Comparison of ENCODE assay signal across 1 cellular context in the genomic region with DNA sequence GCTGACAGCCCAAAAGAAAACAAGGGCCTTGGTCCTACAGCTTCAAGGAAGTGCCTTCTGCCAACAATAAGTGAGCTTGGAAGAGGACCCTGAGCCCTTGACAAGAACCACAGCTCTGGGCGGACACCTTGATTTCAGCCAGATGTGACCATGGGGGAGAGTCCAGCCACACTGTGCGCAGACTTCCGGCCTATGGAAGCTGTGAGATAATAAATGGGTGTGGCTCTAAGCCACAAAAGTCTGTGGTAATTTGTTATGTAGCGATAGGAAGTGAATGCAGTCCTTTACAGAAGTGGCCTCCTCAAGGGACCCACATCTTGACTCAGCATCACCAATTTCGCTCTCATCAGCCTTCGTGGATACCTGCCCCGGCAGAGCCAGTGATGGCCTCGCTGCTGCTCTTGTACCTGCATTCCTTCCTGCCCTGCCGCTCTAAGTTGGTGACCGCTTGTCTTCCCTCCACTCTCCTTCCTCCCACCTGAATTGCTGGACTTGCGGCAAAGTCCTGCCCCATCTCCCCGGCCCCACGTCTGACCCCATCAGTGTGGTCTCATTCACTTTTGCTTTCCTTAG.
TF ChIP-seq lines count a peak whose summit lies in the region.

No MANE protein-coding gene starts in this region.

TF ChIP-seq in K562, 482 proteins besides CTCF, POLR2A, EP300 and RAD21 (continued from another document and continues in another):
- TF ChIP-seq EWSR1 (IDR thresholded peaks at IDR 0.05; ENCODE audit: borderline replicate concordance, low read depth, partially characterized antibody) (no peak), ZNF507 (tag; conservative IDR thresholded peaks at IDR 0.05) (no peak), THRAP3 (IDR thresholded peaks at IDR 0.05; ENCODE audit: borderline replicate concordance) (no peak), TAF9B (IDR thresholded peaks at IDR 0.05; ENCODE audit: partially characterized antibody) (no peak), ESRRA (IDR thresholded peaks at IDR 0.05; ENCODE audit: borderline replicate concordance, low read depth) (peak; percentile 86; the same call in 1 of the 2 replicates), SAFB2 (IDR thresholded peaks at IDR 0.05; ENCODE audit: borderline replicate concordance, low read depth, low read length, severe bottlenecking) (no peak), TOE1 (IDR thresholded peaks at IDR 0.05; ENCODE audit: borderline replicate concordance) (no peak; the same call in 1 of the 2 replicates), TOE1 (CRISPR knock-in tag; IDR thresholded peaks at IDR 0.05; ENCODE audit: borderline replicate concordance, low read depth) (no peak), ZBTB17 (CRISPR knock-in tag; IDR thresholded peaks at IDR 0.05) (peak; percentile 56; the same call in 1 of the 2 replicates), POLR2B (IDR thresholded peaks at IDR 0.05; ENCODE audit: low read depth, partially characterized antibody) (peak; percentile 26), ZNF830 (CRISPR knock-in tag; IDR thresholded peaks at IDR 0.05) (no peak), KLF13 (tag; IDR thresholded peaks at IDR 0.05; ENCODE audit: borderline replicate concordance, low read depth) (peak; percentile 90; the same call in 1 of the 2 replicates), ASH1L (IDR thresholded peaks at IDR 0.05; ENCODE audit: borderline replicate concordance, low read depth, partially characterized antibody) (no peak), NBN (IDR thresholded peaks at IDR 0.05; ENCODE audit: low read depth) (no peak; the same call in 1 of the 2 replicates), GTF2F1 (IDR thresholded peaks at IDR 0.05; ENCODE audit: low read depth, low read length) (no peak)
- TF ChIP-seq, protein P1, sequence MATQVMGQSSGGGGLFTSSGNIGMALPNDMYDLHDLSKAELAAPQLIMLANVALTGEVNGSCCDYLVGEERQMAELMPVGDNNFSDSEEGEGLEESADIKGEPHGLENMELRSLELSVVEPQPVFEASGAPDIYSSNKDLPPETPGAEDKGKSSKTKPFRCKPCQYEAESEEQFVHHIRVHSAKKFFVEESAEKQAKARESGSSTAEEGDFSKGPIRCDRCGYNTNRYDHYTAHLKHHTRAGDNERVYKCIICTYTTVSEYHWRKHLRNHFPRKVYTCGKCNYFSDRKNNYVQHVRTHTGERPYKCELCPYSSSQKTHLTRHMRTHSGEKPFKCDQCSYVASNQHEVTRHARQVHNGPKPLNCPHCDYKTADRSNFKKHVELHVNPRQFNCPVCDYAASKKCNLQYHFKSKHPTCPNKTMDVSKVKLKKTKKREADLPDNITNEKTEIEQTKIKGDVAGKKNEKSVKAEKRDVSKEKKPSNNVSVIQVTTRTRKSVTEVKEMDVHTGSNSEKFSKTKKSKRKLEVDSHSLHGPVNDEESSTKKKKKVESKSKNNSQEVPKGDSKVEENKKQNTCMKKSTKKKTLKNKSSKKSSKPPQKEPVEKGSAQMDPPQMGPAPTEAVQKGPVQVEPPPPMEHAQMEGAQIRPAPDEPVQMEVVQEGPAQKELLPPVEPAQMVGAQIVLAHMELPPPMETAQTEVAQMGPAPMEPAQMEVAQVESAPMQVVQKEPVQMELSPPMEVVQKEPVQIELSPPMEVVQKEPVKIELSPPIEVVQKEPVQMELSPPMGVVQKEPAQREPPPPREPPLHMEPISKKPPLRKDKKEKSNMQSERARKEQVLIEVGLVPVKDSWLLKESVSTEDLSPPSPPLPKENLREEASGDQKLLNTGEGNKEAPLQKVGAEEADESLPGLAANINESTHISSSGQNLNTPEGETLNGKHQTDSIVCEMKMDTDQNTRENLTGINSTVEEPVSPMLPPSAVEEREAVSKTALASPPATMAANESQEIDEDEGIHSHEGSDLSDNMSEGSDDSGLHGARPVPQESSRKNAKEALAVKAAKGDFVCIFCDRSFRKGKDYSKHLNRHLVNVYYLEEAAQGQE (CRISPR knock-in tag; IDR thresholded peaks at IDR 0.05; ENCODE audit: low read depth), result no peak
- TF ChIP-seq, protein P2, sequence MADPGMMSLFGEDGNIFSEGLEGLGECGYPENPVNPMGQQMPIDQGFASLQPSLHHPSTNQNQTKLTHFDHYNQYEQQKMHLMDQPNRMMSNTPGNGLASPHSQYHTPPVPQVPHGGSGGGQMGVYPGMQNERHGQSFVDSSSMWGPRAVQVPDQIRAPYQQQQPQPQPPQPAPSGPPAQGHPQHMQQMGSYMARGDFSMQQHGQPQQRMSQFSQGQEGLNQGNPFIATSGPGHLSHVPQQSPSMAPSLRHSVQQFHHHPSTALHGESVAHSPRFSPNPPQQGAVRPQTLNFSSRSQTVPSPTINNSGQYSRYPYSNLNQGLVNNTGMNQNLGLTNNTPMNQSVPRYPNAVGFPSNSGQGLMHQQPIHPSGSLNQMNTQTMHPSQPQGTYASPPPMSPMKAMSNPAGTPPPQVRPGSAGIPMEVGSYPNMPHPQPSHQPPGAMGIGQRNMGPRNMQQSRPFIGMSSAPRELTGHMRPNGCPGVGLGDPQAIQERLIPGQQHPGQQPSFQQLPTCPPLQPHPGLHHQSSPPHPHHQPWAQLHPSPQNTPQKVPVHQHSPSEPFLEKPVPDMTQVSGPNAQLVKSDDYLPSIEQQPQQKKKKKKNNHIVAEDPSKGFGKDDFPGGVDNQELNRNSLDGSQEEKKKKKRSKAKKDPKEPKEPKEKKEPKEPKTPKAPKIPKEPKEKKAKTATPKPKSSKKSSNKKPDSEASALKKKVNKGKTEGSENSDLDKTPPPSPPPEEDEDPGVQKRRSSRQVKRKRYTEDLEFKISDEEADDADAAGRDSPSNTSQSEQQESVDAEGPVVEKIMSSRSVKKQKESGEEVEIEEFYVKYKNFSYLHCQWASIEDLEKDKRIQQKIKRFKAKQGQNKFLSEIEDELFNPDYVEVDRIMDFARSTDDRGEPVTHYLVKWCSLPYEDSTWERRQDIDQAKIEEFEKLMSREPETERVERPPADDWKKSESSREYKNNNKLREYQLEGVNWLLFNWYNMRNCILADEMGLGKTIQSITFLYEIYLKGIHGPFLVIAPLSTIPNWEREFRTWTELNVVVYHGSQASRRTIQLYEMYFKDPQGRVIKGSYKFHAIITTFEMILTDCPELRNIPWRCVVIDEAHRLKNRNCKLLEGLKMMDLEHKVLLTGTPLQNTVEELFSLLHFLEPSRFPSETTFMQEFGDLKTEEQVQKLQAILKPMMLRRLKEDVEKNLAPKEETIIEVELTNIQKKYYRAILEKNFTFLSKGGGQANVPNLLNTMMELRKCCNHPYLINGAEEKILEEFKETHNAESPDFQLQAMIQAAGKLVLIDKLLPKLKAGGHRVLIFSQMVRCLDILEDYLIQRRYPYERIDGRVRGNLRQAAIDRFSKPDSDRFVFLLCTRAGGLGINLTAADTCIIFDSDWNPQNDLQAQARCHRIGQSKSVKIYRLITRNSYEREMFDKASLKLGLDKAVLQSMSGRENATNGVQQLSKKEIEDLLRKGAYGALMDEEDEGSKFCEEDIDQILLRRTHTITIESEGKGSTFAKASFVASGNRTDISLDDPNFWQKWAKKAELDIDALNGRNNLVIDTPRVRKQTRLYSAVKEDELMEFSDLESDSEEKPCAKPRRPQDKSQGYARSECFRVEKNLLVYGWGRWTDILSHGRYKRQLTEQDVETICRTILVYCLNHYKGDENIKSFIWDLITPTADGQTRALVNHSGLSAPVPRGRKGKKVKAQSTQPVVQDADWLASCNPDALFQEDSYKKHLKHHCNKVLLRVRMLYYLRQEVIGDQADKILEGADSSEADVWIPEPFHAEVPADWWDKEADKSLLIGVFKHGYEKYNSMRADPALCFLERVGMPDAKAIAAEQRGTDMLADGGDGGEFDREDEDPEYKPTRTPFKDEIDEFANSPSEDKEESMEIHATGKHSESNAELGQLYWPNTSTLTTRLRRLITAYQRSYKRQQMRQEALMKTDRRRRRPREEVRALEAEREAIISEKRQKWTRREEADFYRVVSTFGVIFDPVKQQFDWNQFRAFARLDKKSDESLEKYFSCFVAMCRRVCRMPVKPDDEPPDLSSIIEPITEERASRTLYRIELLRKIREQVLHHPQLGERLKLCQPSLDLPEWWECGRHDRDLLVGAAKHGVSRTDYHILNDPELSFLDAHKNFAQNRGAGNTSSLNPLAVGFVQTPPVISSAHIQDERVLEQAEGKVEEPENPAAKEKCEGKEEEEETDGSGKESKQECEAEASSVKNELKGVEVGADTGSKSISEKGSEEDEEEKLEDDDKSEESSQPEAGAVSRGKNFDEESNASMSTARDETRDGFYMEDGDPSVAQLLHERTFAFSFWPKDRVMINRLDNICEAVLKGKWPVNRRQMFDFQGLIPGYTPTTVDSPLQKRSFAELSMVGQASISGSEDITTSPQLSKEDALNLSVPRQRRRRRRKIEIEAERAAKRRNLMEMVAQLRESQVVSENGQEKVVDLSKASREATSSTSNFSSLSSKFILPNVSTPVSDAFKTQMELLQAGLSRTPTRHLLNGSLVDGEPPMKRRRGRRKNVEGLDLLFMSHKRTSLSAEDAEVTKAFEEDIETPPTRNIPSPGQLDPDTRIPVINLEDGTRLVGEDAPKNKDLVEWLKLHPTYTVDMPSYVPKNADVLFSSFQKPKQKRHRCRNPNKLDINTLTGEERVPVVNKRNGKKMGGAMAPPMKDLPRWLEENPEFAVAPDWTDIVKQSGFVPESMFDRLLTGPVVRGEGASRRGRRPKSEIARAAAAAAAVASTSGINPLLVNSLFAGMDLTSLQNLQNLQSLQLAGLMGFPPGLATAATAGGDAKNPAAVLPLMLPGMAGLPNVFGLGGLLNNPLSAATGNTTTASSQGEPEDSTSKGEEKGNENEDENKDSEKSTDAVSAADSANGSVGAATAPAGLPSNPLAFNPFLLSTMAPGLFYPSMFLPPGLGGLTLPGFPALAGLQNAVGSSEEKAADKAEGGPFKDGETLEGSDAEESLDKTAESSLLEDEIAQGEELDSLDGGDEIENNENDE (IDR thresholded peaks at IDR 0.05; ENCODE audit: low read depth, low read length), result no peak
- TF ChIP-seq, protein P3, sequence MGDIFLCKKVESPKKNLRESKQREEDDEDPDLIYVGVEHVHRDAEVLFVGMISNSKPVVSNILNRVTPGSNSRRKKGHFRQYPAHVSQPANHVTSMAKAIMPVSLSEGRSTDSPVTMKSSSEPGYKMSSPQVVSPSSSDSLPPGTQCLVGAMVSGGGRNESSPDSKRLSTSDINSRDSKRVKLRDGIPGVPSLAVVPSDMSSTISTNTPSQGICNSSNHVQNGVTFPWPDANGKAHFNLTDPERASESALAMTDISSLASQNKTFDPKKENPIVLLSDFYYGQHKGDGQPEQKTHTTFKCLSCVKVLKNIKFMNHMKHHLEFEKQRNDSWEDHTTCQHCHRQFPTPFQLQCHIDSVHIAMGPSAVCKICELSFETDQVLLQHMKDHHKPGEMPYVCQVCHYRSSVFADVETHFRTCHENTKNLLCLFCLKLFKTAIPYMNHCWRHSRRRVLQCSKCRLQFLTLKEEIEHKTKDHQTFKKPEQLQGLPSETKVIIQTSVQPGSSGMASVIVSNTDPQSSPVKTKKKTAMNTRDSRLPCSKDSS (IDR thresholded peaks at IDR 0.05; ENCODE audit: low read depth, partially characterized antibody), result no peak
- TF ChIP-seq, protein P4, sequence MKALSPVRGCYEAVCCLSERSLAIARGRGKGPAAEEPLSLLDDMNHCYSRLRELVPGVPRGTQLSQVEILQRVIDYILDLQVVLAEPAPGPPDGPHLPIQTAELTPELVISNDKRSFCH (CRISPR knock-in tag; IDR thresholded peaks at IDR 0.05), result no peak
- TF ChIP-seq, protein P4 (tag; IDR thresholded peaks at IDR 0.05), result peak; percentile 78; the same call in 1 of the 2 replicates
- TF ChIP-seq, protein P5, sequence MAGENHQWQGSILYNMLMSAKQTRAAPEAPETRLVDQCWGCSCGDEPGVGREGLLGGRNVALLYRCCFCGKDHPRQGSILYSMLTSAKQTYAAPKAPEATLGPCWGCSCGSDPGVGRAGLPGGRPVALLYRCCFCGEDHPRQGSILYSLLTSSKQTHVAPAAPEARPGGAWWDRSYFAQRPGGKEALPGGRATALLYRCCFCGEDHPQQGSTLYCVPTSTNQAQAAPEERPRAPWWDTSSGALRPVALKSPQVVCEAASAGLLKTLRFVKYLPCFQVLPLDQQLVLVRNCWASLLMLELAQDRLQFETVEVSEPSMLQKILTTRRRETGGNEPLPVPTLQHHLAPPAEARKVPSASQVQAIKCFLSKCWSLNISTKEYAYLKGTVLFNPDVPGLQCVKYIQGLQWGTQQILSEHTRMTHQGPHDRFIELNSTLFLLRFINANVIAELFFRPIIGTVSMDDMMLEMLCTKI (IDR thresholded peaks at IDR 0.05; ENCODE audit: partially characterized antibody), result no peak
- TF ChIP-seq, protein P6, sequence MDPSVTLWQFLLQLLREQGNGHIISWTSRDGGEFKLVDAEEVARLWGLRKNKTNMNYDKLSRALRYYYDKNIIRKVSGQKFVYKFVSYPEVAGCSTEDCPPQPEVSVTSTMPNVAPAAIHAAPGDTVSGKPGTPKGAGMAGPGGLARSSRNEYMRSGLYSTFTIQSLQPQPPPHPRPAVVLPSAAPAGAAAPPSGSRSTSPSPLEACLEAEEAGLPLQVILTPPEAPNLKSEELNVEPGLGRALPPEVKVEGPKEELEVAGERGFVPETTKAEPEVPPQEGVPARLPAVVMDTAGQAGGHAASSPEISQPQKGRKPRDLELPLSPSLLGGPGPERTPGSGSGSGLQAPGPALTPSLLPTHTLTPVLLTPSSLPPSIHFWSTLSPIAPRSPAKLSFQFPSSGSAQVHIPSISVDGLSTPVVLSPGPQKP (CRISPR knock-in tag; IDR thresholded peaks at IDR 0.05), result no peak
- TF ChIP-seq, protein P7, sequence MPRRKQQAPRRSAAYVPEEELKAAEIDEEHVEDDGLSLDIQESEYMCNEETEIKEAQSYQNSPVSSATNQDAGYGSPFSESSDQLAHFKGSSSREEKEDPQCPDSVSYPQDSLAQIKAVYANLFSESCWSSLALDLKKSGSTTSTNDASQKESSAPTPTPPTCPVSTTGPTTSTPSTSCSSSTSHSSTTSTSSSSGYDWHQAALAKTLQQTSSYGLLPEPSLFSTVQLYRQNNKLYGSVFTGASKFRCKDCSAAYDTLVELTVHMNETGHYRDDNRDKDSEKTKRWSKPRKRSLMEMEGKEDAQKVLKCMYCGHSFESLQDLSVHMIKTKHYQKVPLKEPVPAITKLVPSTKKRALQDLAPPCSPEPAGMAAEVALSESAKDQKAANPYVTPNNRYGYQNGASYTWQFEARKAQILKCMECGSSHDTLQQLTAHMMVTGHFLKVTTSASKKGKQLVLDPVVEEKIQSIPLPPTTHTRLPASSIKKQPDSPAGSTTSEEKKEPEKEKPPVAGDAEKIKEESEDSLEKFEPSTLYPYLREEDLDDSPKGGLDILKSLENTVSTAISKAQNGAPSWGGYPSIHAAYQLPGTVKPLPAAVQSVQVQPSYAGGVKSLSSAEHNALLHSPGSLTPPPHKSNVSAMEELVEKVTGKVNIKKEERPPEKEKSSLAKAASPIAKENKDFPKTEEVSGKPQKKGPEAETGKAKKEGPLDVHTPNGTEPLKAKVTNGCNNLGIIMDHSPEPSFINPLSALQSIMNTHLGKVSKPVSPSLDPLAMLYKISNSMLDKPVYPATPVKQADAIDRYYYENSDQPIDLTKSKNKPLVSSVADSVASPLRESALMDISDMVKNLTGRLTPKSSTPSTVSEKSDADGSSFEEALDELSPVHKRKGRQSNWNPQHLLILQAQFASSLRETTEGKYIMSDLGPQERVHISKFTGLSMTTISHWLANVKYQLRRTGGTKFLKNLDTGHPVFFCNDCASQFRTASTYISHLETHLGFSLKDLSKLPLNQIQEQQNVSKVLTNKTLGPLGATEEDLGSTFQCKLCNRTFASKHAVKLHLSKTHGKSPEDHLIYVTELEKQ (CRISPR knock-in tag; IDR thresholded peaks at IDR 0.05), result no peak
